18 cellular contexts compared by ENCODE assay signal in the genomic region with DNA sequence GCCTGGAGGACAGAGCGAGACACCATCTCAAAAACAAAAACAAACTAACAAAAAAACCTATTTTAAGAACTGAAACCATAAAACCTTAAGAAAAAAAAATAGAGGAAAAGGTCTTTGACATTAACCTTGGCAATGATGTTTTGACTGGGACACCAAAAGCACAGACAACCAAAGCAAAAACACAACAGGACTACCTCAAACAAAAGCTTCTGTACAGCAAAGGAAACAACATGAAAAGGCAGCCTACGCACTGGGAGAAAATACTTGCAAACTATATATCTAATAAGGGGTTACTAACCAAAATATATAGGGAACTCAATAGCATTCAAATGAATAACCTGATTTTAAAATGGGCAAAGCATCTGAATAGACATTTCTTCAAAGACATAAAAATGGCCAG.
"Had no signal": no experiment of that assay in that cellular context is flagged by ENCODE, and none has a peak within 500 bp of the region (broad histone marks: within the 10 kb centered on the region; RNA-seq: fewer than 3 reads in every experiment).

No MANE protein-coding gene starts in this region.

- H3K4me1 ChIP-seq: right atrium auricular region had no signal

- H3K9me3 ChIP-seq: ovary, sigmoid colon, thyroid gland had no signal

- H3K27ac Mint-ChIP-seq: type B pancreatic cell had no signal

- H3K27me3 Mint-ChIP-seq: naive B cell, type B pancreatic cell had no signal

- H3K27ac ChIP-seq: coronary artery, dorsolateral prefrontal cortex, heart left ventricle, ovary, right atrium auricular region, sigmoid colon, skin epidermis, stomach, thyroid gland had no signal

- H3K4me3 Mint-ChIP-seq: naive B cell, type B pancreatic cell had no signal

- DNase-seq: dorsolateral prefrontal cortex; effector CD8-positive, alpha-beta T cell; heart left ventricle; hippocampal formation; left colon; left ventricle myocardium superior; mesendoderm; naive B cell; ovary; sigmoid colon; stomach; substantia nigra; thyroid gland had no signal

- H3K4me1 Mint-ChIP-seq: naive B cell had no signal

- H3K36me3 ChIP-seq: ovary had no signal

- H3K4me3 ChIP-seq: coronary artery, dorsolateral prefrontal cortex, heart left ventricle, lung, ovary, right atrium auricular region, sigmoid colon, skin epidermis, stomach, thyroid gland had no signal

- H3K27me3 ChIP-seq: dorsolateral prefrontal cortex, heart left ventricle, ovary, right atrium auricular region, sigmoid colon, stomach, thyroid gland had no signal

- ATAC-seq: heart left ventricle, left colon, left ventricle myocardium superior had no signal
